Comparison of ENCODE assay signal across 1 cellular context in genomic region chr2:237686659-237687136, GRCh38.
TF ChIP-seq lines count a peak whose summit lies in the region.

No MANE protein-coding gene starts in this region.

TF ChIP-seq in HepG2, 621 proteins besides CTCF, POLR2A, EP300 and RAD21 (continued from another document and continues in another):
- no peak for TF ChIP-seq BCLAF1 (IDR thresholded peaks at IDR 0.05)
- TF ChIP-seq TCF7L2 (IDR thresholded peaks at IDR 0.05; ENCODE audit: low read depth, low read length): no peak
- TF ChIP-seq SIN3A (IDR thresholded peaks at IDR 0.05; ENCODE audit: borderline replicate concordance, low read depth, low read length): no peak
- TF ChIP-seq NR2F2 (IDR thresholded peaks at IDR 0.05; ENCODE audit: borderline replicate concordance, low read depth): no peak
- no peak for TF ChIP-seq ZNF3 (CRISPR knock-in tag; IDR thresholded peaks at IDR 0.05)
- no peak for TF ChIP-seq SOX5 (CRISPR knock-in tag; IDR thresholded peaks at IDR 0.05; ENCODE audit: borderline replicate concordance)
- no peak for TF ChIP-seq ZNF263 (CRISPR knock-in tag; IDR thresholded peaks at IDR 0.05)
- no peak for TF ChIP-seq HOMEZ (CRISPR knock-in tag; IDR thresholded peaks at IDR 0.05; ENCODE audit: low read depth)
- TF ChIP-seq AGO2 (optimal IDR thresholded peaks at IDR 0.05; ENCODE audit: low read depth, low read length): no peak
- TF ChIP-seq AKNA (CRISPR knock-in tag; IDR thresholded peaks at IDR 0.05; ENCODE audit: borderline replicate concordance): no peak
- TF ChIP-seq ATAD3A (CRISPR knock-in tag; IDR thresholded peaks at IDR 0.05): no peak
- no peak for TF ChIP-seq HNF1B (CRISPR knock-in tag; IDR thresholded peaks at IDR 0.05)
- no peak for TF ChIP-seq ZBTB4 (CRISPR knock-in tag; IDR thresholded peaks at IDR 0.05; ENCODE audit: borderline replicate concordance)
- no peak for TF ChIP-seq ZBTB40 (IDR thresholded peaks at IDR 0.05)
- TF ChIP-seq ZBTB40 (CRISPR knock-in tag; IDR thresholded peaks at IDR 0.05): no peak
- no peak for TF ChIP-seq PHB2 (IDR thresholded peaks at IDR 0.05; ENCODE audit: partially characterized antibody)
- TF ChIP-seq RBM22 (optimal IDR thresholded peaks at IDR 0.05; ENCODE audit: low read length): no peak
- no peak for TF ChIP-seq ZNF142 (CRISPR knock-in tag; IDR thresholded peaks at IDR 0.05)
